8 cellular contexts compared by ENCODE assay signal in the genomic region with DNA sequence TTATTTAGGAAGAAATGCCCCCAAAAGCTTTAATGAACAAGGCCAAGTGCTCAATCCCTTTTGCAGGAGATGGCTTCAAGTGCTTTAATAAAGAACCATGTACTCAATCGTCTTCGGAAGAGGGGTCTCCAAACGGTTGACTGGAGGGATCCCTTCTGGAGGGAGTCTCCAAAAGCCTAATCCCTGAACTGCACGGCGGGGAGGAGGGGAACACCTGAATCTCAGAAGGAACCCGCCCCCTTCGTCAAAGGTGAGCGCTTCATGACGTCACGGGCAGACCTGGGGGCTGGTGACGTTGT. TPM values are rescaled to one million over a fixed set of nuclear protein-coding genes. Genes with fewer than 3 reads are reported as not detected.
DNase-seq lines count a peak whose midpoint lies in the region; ATAC-seq, FAIRE-seq and TF ChIP-seq lines count a peak whose summit lies in the region.

No MANE protein-coding gene starts in this region.

- FAIRE-seq in urothelium cell line (lab: Jason Lieb, UNC): peak; percentile 42

- ATAC-seq in natural killer cell (no peak), HG02610 (IDR thresholded peaks at IDR 0.05; ENCODE audit: unreplicated experiment) (no peak), GM18867 (IDR thresholded peaks at IDR 0.05; ENCODE audit: unreplicated experiment) (no peak), GM21786 (IDR thresholded peaks at IDR 0.05; ENCODE audit: unreplicated experiment) (no peak)

- no peak overlapping the region for H2AFZ ChIP-seq in H9 (ENCODE audit: low read length)

- H4K8ac ChIP-seq in H9 (replicated peaks; ENCODE audit: insufficient read length, low read depth, low read length): no peak overlapping the region

- no peak for TF ChIP-seq CTCF in H9 (conservative IDR thresholded peaks at IDR 0.05)
- TF ChIP-seq CTCF in natural killer cell (IDR thresholded peaks at IDR 0.05): no peak

- no peaks in the 10 kb centered on the region for H3K79me2 ChIP-seq in H9 (ENCODE audit: insufficient read depth, low read length)

- H3K23ac ChIP-seq in H9 (ENCODE audit: insufficient read length, low read depth, low read length): no peak overlapping the region

- H3K4me1 ChIP-seq in H9 (ENCODE audit: insufficient read depth, low read length): no peaks in the 10 kb centered on the region
- H3K4me1 ChIP-seq in ectodermal cell (ENCODE audit: control insufficient read depth, insufficient read depth, low read length): peaks cover 4% of the 10 kb centered on the region

- no peak overlapping the region for H2BK12ac ChIP-seq in H9 (ENCODE audit: insufficient read length, low read depth, low read length)

- no peaks in the 10 kb centered on the region for H3K27me3 ChIP-seq in H9 (ENCODE audit: insufficient read depth, low read length)
- H3K27me3 ChIP-seq in ectodermal cell (ENCODE audit: control insufficient read depth, insufficient read depth, low read length, poor library complexity, severe bottlenecking): no peaks in the 10 kb centered on the region

- peak overlapping the region; percentile 79 for H3K9ac ChIP-seq in H9 (ENCODE audit: extremely low read depth, insufficient read length, low read length)

- no peak overlapping the region for H2BK15ac ChIP-seq in H9 (ENCODE audit: low read depth, low read length)

- H3K4ac ChIP-seq in H9 (ENCODE audit: low read depth, low read length): no peak overlapping the region

- no peak overlapping the region for H3K56ac ChIP-seq in H9 (ENCODE audit: insufficient read length, low read depth, low read length)

- H3K36me3 ChIP-seq in ectodermal cell (ENCODE audit: control insufficient read depth, insufficient read depth, low read length): peaks cover 34% of the 10 kb centered on the region

- H3K27me3 Mint-ChIP-seq in H9 (ENCODE audit: low read depth): no peaks in the 10 kb centered on the region
- no peaks in the 10 kb centered on the region for H3K27me3 Mint-ChIP-seq in natural killer cell (ENCODE audit: low read depth in 2 of 2)

- H3K23me2 ChIP-seq in H9 (ENCODE audit: insufficient read length, low read depth, low read length, poor library complexity, severe bottlenecking): no peaks in the 10 kb centered on the region

- intact Hi-C loops in natural killer cell (cut with micrococcal nuclease): loop anchor here (2.0 kb wide), 3 partner anchors 46 to 54 kb away; a partner anchor contains a TSS

- H3K9me3 Mint-ChIP-seq in H9 (no peaks in the 10 kb centered on the region; a peak in 1 of 5 replicates), natural killer cell (no peaks in the 10 kb centered on the region)

- H4K91ac ChIP-seq in H9 (ENCODE audit: insufficient read length, low read depth, low read length): no peak overlapping the region

- H3K36me3 Mint-ChIP-seq in H9 (ENCODE audit: insufficient read depth in 1 of 3, low read depth in 3 of 3): peaks cover 42 to 64% (median 61%) of the 10 kb centered on the region in 3 experiments
- H3K36me3 Mint-ChIP-seq in natural killer cell: no peaks in the 10 kb centered on the region

- DNase-seq in H9: no peak
- peak; percentile 76 for DNase-seq in T-helper 9 cell
- DNase-seq in natural killer cell: no peak
- no peak for DNase-seq in urothelium cell line (ENCODE audit: low spot score)

- H3K4me3 Mint-ChIP-seq in H9 (peak overlapping the region; percentile 95 to 98), natural killer cell (peak overlapping the region; percentile 97)

- H3K9me3 ChIP-seq in H9 (ENCODE audit: control insufficient read depth, low read depth, low read length) (no peaks in the 10 kb centered on the region), ectodermal cell (ENCODE audit: control insufficient read depth, low read length) (no peaks in the 10 kb centered on the region)

- H3K27ac ChIP-seq in H9 (ENCODE audit: insufficient read length, low read depth, low read length) (peak overlapping the region; percentile 86), ectodermal cell (ENCODE audit: insufficient read depth, low read depth, low read length, poor library complexity, severe bottlenecking) (peak overlapping the region; percentile 94)

- H3K27ac Mint-ChIP-seq in H9: peak overlapping the region; percentile 99 to 100 (median 99); a peak in 6 of 7 replicates
- peak overlapping the region; percentile 91 to 98 for H3K27ac Mint-ChIP-seq in natural killer cell

- H3K4me3 ChIP-seq in ectodermal cell (ENCODE audit: insufficient read depth, low read depth, low read length): peak overlapping the region; percentile 97

- H3K4me1 Mint-ChIP-seq in H9 (peaks cover 13 to 14% of the 10 kb centered on the region in 2 experiments), natural killer cell (peaks cover 16 to 32% of the 10 kb centered on the region in 2 donors)

- H3K4me2 ChIP-seq in H9 (ENCODE audit: insufficient read depth, insufficient read length, low read length): peak overlapping the region; percentile 71

- no peak overlapping the region for H2AK5ac ChIP-seq in H9 (ENCODE audit: insufficient read length, low read length)

- no peak overlapping the region for H4K5ac ChIP-seq in H9 (ENCODE audit: insufficient read length, low read depth, low read length)

- no peak overlapping the region for H3T11ph ChIP-seq in H9 (ENCODE audit: low read length)

- H2BK5ac ChIP-seq in H9 (ENCODE audit: insufficient read length, low read length): no peak overlapping the region

- H2BK20ac ChIP-seq in H9 (ENCODE audit: low read depth, low read length, poor library complexity, severe bottlenecking): no peak overlapping the region

- H4K20me1 ChIP-seq in H9 (ENCODE audit: control insufficient read depth, insufficient read depth, insufficient read length): no peaks in the 10 kb centered on the region

- peak overlapping the region; percentile 95 for H3K18ac ChIP-seq in H9 (ENCODE audit: insufficient read length, low read depth, low read length)

- no peak overlapping the region for H2BK120ac ChIP-seq in H9 (ENCODE audit: low read depth, low read length, poor library complexity, severe bottlenecking)

- H3K79me1 ChIP-seq in H9 (ENCODE audit: insufficient read depth, low read depth, low read length, poor library complexity, severe bottlenecking): no peaks in the 10 kb centered on the region

- H3K14ac ChIP-seq in H9 (ENCODE audit: insufficient read depth, low read length): peak overlapping the region; percentile 97

- no CpG with 5 or more reads among the region's 11 CpGs for WGBS in H9 (ENCODE audit: extremely low coverage, insufficient read length, low lambda C conversion rate)
- 1% methylated on average over 11 of the region's 11 CpGs for WGBS in ectodermal cell, 2 experiments

RNA-seq across cellular contexts. Expression of a gene that starts 0.5 kb away (rescaled TPM):
- total RNA-seq in H9 (2021) (34.9 and 38.0 TPM in 2 replicates), natural killer cell (10 to 100 TPM; 54.3 to 80.9 (median 68.3) TPM)
- polyA plus RNA-seq in ectodermal cell (2013, experiment 1 of 4): 41.0 TPM
- 38.9 TPM for polyA plus RNA-seq in ectodermal cell (2013, experiment 2 of 4)
- polyA plus RNA-seq in ectodermal cell (2013, experiment 3 of 4): 32.5 TPM
- 38.7 TPM for polyA plus RNA-seq in ectodermal cell (2013, experiment 4 of 4)

RNA-seq across cellular contexts. Expression of a gene that starts 0.8 kb away (rescaled TPM):
- total RNA-seq in H9 (2021) (48.3 and 49.2 TPM in 2 replicates), natural killer cell (10 to 100 TPM; 37.5 to 49.1 (median 45.9) TPM)
- polyA plus RNA-seq in ectodermal cell (2013, experiment 1 of 4): 34.2 TPM
- 36.8 TPM for polyA plus RNA-seq in ectodermal cell (2013, experiment 2 of 4)
- polyA plus RNA-seq in ectodermal cell (2013, experiment 3 of 4): 27.1 TPM
- 29.6 TPM for polyA plus RNA-seq in ectodermal cell (2013, experiment 4 of 4)

RNA-seq across cellular contexts. Expression of a gene that starts 16.2 kb away (rescaled TPM):
- total RNA-seq in H9 (2021) (14.6 and 15.4 TPM in 2 replicates), natural killer cell (1,000 to 10,000 TPM; 1,232 to 2,074 (median 1,769) TPM)
- polyA plus RNA-seq in ectodermal cell (2013, experiment 1 of 4): 9.8 TPM
- polyA plus RNA-seq in ectodermal cell (2013, experiment 2 of 4): 7.4 TPM
- polyA plus RNA-seq in ectodermal cell (2013, experiment 3 of 4): 4.7 TPM
- 5.8 TPM for polyA plus RNA-seq in ectodermal cell (2013, experiment 4 of 4)

RNA-seq across cellular contexts. Expression of a gene that starts 22.1 kb away (rescaled TPM):
- 167 and 170 TPM in 2 replicates for total RNA-seq in H9 (2021)
- 87.4 TPM for polyA plus RNA-seq in ectodermal cell (2013, experiment 1 of 4)
- 90.8 TPM for polyA plus RNA-seq in ectodermal cell (2013, experiment 2 of 4)
- polyA plus RNA-seq in ectodermal cell (2013, experiment 3 of 4): 60.9 TPM
- 71.0 TPM for polyA plus RNA-seq in ectodermal cell (2013, experiment 4 of 4)
- 100 to 1,000 TPM in 1 of 3 donors, 10 to 100 TPM in 2; 70.2 to 129 (median 80.7) TPM for total RNA-seq in natural killer cell

RNA-seq across cellular contexts. Expression of a gene that starts 45.3 kb away (rescaled TPM):
- total RNA-seq in H9 (2021) (2,711 and 2,810 TPM in 2 replicates), natural killer cell (1,000 to 10,000 TPM; 1,227 to 1,543 (median 1,399) TPM)
- polyA plus RNA-seq in ectodermal cell (2013, experiment 1 of 4): 1,697 TPM
- polyA plus RNA-seq in ectodermal cell (2013, experiment 2 of 4): 1,868 TPM
- 2,395 TPM for polyA plus RNA-seq in ectodermal cell (2013, experiment 3 of 4)
- 2,708 TPM for polyA plus RNA-seq in ectodermal cell (2013, experiment 4 of 4)

Comparison
In these comparisons a context has a peak if more than half of its experiments do, and no peak if none do; other contexts are left out.
1. RNA of a gene that starts 16.2 kb away (total RNA-seq): 1,232 to 2,074 TPM in natural killer cell; 14.6 to 15.4 TPM in H9; every median in the first group is over 10 times any median in the second.